Comparison of ENCODE assay signal across 3 cellular contexts in the genomic region with DNA sequence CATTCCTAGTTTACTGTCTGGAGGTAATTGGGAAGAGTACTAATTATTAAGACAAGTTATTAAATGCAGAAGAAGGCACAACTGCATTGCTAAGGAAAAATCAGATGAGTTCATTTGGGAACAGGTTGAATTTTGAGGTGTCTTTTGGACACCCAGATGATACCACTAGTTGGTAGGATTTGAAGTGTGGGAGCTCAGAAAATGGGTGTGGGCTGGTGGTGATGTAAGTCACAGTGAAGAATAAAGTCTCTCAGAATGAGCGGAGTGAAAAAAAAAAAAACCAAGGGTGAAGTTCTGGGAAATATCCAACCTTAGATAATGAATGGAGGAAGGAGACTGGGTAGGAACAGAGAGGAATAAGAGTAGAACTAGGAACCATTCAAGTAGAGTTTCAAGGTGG.
"Had no signal": no experiment of that assay in that cellular context is flagged by ENCODE, and none has a peak within 500 bp of the region (broad histone marks: within the 10 kb centered on the region; RNA-seq: fewer than 3 reads in every experiment).

No MANE protein-coding gene starts in this region.

- DNase-seq: IMR-90, KBM-7, KG1 had no signal
